ENCODE assay signal across 10 cellular contexts in genomic region chr3:73635254-73635653, GRCh38. TPM values are rescaled to one million over a fixed set of nuclear protein-coding genes. Genes with fewer than 3 reads are reported as not detected.
"Had no signal": no experiment of that assay in that cellular context is flagged by ENCODE, and none has a peak within 500 bp of the region (broad histone marks: within the 10 kb centered on the region; RNA-seq: fewer than 3 reads in every experiment).

No MANE protein-coding gene starts in this region.

- H3K27ac Mint-ChIP-seq: HFFc6 had no signal

- DNase-seq: GM23248, GOT3, H7, HFFc6, KG1 had no signal

- H3K27ac ChIP-seq: GM23248, HL-60 had no signal

- H3K4me1 ChIP-seq: HAP-1 had no signal

- H3K9ac ChIP-seq: GM23248 had no signal

- ATAC-seq: HCT116, HepG2, K562 had no signal

- H3K9me3 ChIP-seq: HAP-1 had no signal

- H3K9me3 Mint-ChIP-seq: HFFc6 had no signal

- H2AFZ ChIP-seq: GM23248 had no signal

- H3K36me3 ChIP-seq: HAP-1 had no signal

- FAIRE-seq: HepG2, K562 had no signal

- H3K4me3 Mint-ChIP-seq: HFFc6 had no signal

- H3K4me3 ChIP-seq: GM23248, HAP-1, K562 had no signal

RNA-seq across cellular contexts. Expression of gene PDZRN3, which starts 10.5 kb away (rescaled TPM):
- total RNA-seq: HepG2 had no signal
- polyA plus RNA-seq: HepG2, K562 had no signal
